18 cellular contexts compared by ENCODE assay signal in genomic region chr13:32039056-32039455, GRCh38. TPM values are rescaled to one million over a fixed set of nuclear protein-coding genes. Genes with fewer than 3 reads are reported as not detected.
A peak's percentile ranks its signal among the peaks of the same experiment; 100 is the strongest.
DNase-seq lines count a peak whose midpoint lies in the region; ATAC-seq and TF ChIP-seq lines count a peak whose summit lies in the region.
"Had no signal": no experiment of that assay in that cellular context is flagged by ENCODE, and none has a peak within 500 bp of the region (broad histone marks: within the 10 kb centered on the region; RNA-seq: fewer than 3 reads in every experiment).

No MANE protein-coding gene starts in this region.

- peaks cover 2% of the 10 kb centered on the region for H3K4me1 ChIP-seq in osteoblast (ENCODE audit: insufficient read depth, low read length)

- intact Hi-C loops in CD4-positive, alpha-beta T cell (cut with DNase I, micrococcal nuclease): no loop called here

- H4K20me1 ChIP-seq in osteoblast (ENCODE audit: insufficient read depth, low read length): no peaks in the 10 kb centered on the region

- no peak overlapping the region for H3K4me2 ChIP-seq in osteoblast (ENCODE audit: insufficient read depth, low read length)

- no peaks in the 10 kb centered on the region for H3K9me3 ChIP-seq in CD4-positive, alpha-beta T cell (ENCODE audit: control insufficient read depth, low read length)
- no peaks in the 10 kb centered on the region for H3K9me3 ChIP-seq in osteoblast (ENCODE audit: low read depth, low read length)

- H3K4me3 ChIP-seq in fibroblast of villous mesenchyme (ENCODE audit: low read depth, low read length) (no peak overlapping the region), osteoblast (ENCODE audit: insufficient read depth, low read length) (no peak overlapping the region)

- H2AFZ ChIP-seq in osteoblast (ENCODE audit: low read length): peak overlapping the region; percentile 12

- ATAC-seq in CD4-positive, alpha-beta T cell (ENCODE audit: poor library complexity): no peak
- no peak for ATAC-seq in activated T-helper 17 cell treated with anti-CD3 and anti-CD28 coated beads, Interleukin-2, amount 50 U/mL, for 72 hours (replicated peaks)
- no peak for ATAC-seq in HG02571 (IDR thresholded peaks at IDR 0.05; ENCODE audit: unreplicated experiment)
- ATAC-seq: CD8-positive, alpha-beta T cell had no signal

- H3K4me3 Mint-ChIP-seq in CD4-positive, alpha-beta T cell: no peak overlapping the region
- H3K4me3 Mint-ChIP-seq in activated T-helper 17 cell treated with anti-CD3 and anti-CD28 coated beads, Interleukin-2, amount 50 U/mL, for 72 hours: peak overlapping the region; percentile 75
- H3K4me3 Mint-ChIP-seq: B cell; CD8-positive, alpha-beta T cell had no signal

- H3K27ac Mint-ChIP-seq in CD4-positive, alpha-beta T cell: peak overlapping the region; percentile 37
- peak overlapping the region; percentile 16 for H3K27ac Mint-ChIP-seq in activated T-helper 17 cell treated with anti-CD3 and anti-CD28 coated beads, Interleukin-2, amount 50 U/mL, for 72 hours
- H3K27ac Mint-ChIP-seq: B cell; CD8-positive, alpha-beta T cell had no signal

- H3K36me3 Mint-ChIP-seq in CD4-positive, alpha-beta T cell (ENCODE audit: low read depth): peaks cover 4% of the 10 kb centered on the region
- H3K36me3 Mint-ChIP-seq in activated T-helper 17 cell treated with anti-CD3 and anti-CD28 coated beads, Interleukin-2, amount 50 U/mL, for 72 hours (ENCODE audit: low read depth): no peaks in the 10 kb centered on the region
- H3K36me3 Mint-ChIP-seq: CD8-positive, alpha-beta T cell had no signal

- TF ChIP-seq CTCF in CD4-positive, alpha-beta T cell (IDR thresholded peaks at IDR 0.05): no peak
- no peak for TF ChIP-seq CTCF in fibroblast of villous mesenchyme (IDR thresholded peaks at IDR 0.05; ENCODE audit: insufficient read depth, low read depth, low read length)
- no peak for TF ChIP-seq CTCF in osteoblast (IDR thresholded peaks at IDR 0.05; ENCODE audit: extremely low read depth, low read depth, low read length)

- no peaks in the 10 kb centered on the region for H3K27me3 ChIP-seq in CD4-positive, alpha-beta T cell (ENCODE audit: control insufficient read depth, insufficient read depth, low read length)
- no peaks in the 10 kb centered on the region for H3K27me3 ChIP-seq in osteoblast (ENCODE audit: insufficient read depth, low read length)

- POLR2A ChIA-PET in CD4-positive, alpha-beta T cell (lab: Charles Lee): interaction anchor here (1.2 kb wide), 1 partner anchor 8 kb away, joined by 3 read pairs; no protein-coding TSS in a partner anchor

- H3K36me3 ChIP-seq in osteoblast (ENCODE audit: insufficient read depth, low read length): no peaks in the 10 kb centered on the region

- peaks cover 18% of the 10 kb centered on the region for H3K79me2 ChIP-seq in osteoblast (ENCODE audit: insufficient read depth, low read length)

- peaks cover 3% of the 10 kb centered on the region for H3K9me3 Mint-ChIP-seq in CD4-positive, alpha-beta T cell
- peaks cover 4% of the 10 kb centered on the region for H3K9me3 Mint-ChIP-seq in activated T-helper 17 cell treated with anti-CD3 and anti-CD28 coated beads, Interleukin-2, amount 50 U/mL, for 72 hours
- H3K9me3 Mint-ChIP-seq: CD8-positive, alpha-beta T cell had no signal

- no peak overlapping the region for H3K27ac ChIP-seq in CD4-positive, alpha-beta T cell (ENCODE audit: low read depth, low read length)
- H3K27ac ChIP-seq in osteoblast (ENCODE audit: low read depth, low read length): no peak overlapping the region

- DNase-seq in CD4-positive, alpha-beta T cell: no peak
- DNase-seq in fibroblast of villous mesenchyme (ENCODE audit: low read depth) (peak; percentile 64), osteoblast (ENCODE audit: insufficient read length, low spot score, missing footprints) (no peak), AG20443 (ENCODE audit: low spot score) (no peak), mucosa of gallbladder (ENCODE audit: low spot score) (no peak)
- no peak for DNase-seq in activated CD4-positive, alpha-beta T cell treated with anti-CD3 and anti-CD28 coated beads for 1 hour
- DNase-seq: CD8-positive, alpha-beta T cell; DND-41; GOT3; Karpas-422; NCI-H1417; NCI-H1930; NCI-H2171; NCI-H446 treated with DMSO at 0.1 percent for 48 hours; SHP77 treated with DMSO at 0.1 percent for 48 hours had no signal

- H3K4me1 Mint-ChIP-seq in CD4-positive, alpha-beta T cell (ENCODE audit: low read depth): peaks cover 84% of the 10 kb centered on the region
- H3K4me1 Mint-ChIP-seq in activated T-helper 17 cell treated with anti-CD3 and anti-CD28 coated beads, Interleukin-2, amount 50 U/mL, for 72 hours: peaks cover 43% of the 10 kb centered on the region

- CTCF ChIA-PET in CD4-positive, alpha-beta T cell (lab: Charles Lee): interaction anchor here (1.3 kb wide), 1 partner anchor 10 kb away, joined by 3 read pairs; no protein-coding TSS in a partner anchor

- H3K27me3 Mint-ChIP-seq in CD4-positive, alpha-beta T cell: no peaks in the 10 kb centered on the region
- H3K27me3 Mint-ChIP-seq in activated T-helper 17 cell treated with anti-CD3 and anti-CD28 coated beads, Interleukin-2, amount 50 U/mL, for 72 hours: no peaks in the 10 kb centered on the region
- H3K27me3 Mint-ChIP-seq: B cell had no signal

RNA-seq across cellular contexts. Expression of gene FRY, which starts 7.5 kb away (rescaled TPM):
- 10 to 100 TPM; 13.7 to 18.4 TPM for total RNA-seq in CD4-positive, alpha-beta T cell
- 10 to 100 TPM in 1 of 2 donors, 1 to 10 TPM in 1; 7.0 to 10.8 TPM for total RNA-seq in activated T-helper 17 cell treated with anti-CD3 and anti-CD28 coated beads, Interleukin-2, amount 50 U/mL, for 72 hours
- total RNA-seq in fibroblast of villous mesenchyme (27.2 and 33.8 TPM in 2 replicates), osteoblast (8.3 and 12.3 TPM in 2 replicates), mucosa of gallbladder (112 TPM)
